17 cellular contexts compared by ENCODE assay signal in the genomic region with DNA sequence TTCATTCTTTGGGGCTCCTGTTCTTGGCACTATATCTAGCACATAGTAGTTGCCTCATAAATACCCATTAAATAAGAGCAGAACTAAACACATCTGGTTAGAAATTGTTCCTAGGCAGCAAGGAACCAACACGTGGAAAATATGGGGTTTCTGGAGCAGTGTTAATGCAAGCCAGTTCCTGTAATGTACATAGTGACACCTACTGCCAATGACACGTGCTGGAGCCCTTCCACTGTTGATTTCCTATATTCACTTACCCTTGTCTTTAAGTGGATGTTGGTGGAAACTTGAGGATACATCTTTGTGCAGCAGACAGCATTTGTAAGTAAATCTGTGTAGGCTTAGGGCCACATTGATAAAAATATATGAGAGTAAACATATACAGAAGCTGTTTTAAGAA. TPM values are rescaled to one million over a fixed set of nuclear protein-coding genes. Genes with fewer than 3 reads are reported as not detected.
A peak's percentile ranks its signal among the peaks of the same experiment; 100 is the strongest.
DNase-seq lines count a peak whose midpoint lies in the region; ATAC-seq, FAIRE-seq and TF ChIP-seq lines count a peak whose summit lies in the region.
"Had no signal": no experiment of that assay in that cellular context is flagged by ENCODE, and none has a peak within 500 bp of the region (broad histone marks: within the 10 kb centered on the region; RNA-seq: fewer than 3 reads in every experiment).

No MANE protein-coding gene starts in this region.

- no peak for ATAC-seq in activated B cell treated with CpG ODN at 0.5 μM for 24 hours (ENCODE audit: low read depth)
- no peak for ATAC-seq in HG02763 (IDR thresholded peaks at IDR 0.05; ENCODE audit: unreplicated experiment)

- CTCF ChIA-PET in activated B cell treated with CpG ODN at 0.5 μM for 24 hours (lab: Charles Lee) = interaction anchor here (0.7 to 4.2 kb wide), 3 partner anchors 76 to 621 kb away, joined by 3 to 45 read pairs (median 20); no protein-coding TSS in a partner anchor

- no peaks in the 10 kb centered on the region for H3K36me3 ChIP-seq in small intestine (ENCODE audit: control insufficient read depth in 2 of 2, insufficient read depth in 2 of 2, low read length in 2 of 2)

- H3K4me3 Mint-ChIP-seq in activated T-cell treated with anti-CD3 and anti-CD28 coated beads, Interleukin-2, amount 50 U/mL, for 24 hours = peak overlapping the region; percentile 91
- H3K4me3 Mint-ChIP-seq in activated B cell treated with CpG ODN at 0.5 μM for 24 hours = peak overlapping the region; percentile 84

- peaks cover 44% of the 10 kb centered on the region for H3K4me1 Mint-ChIP-seq in activated T-cell treated with anti-CD3 and anti-CD28 coated beads, Interleukin-2, amount 50 U/mL, for 24 hours (ENCODE audit: low read depth)
- H3K4me1 Mint-ChIP-seq in activated B cell treated with CpG ODN at 0.5 μM for 24 hours = peaks cover 51% of the 10 kb centered on the region

- FAIRE-seq in small intestine (lab: Jason Lieb, UNC) = no peak

- DNase-seq in activated T-cell treated with anti-CD3 and anti-CD28 coated beads, Interleukin-2, amount 50 U/mL, for 24 hours = no peak
- no peak for DNase-seq in activated T-cell treated with anti-CD3 and anti-CD28 coated beads, Interleukin-2, amount 50 U/mL, for 1 hour
- DNase-seq in KBM-7 = peak; percentile 19
- DNase-seq in activated B cell treated with CpG ODN at 0.5 μM for 24 hours = no peak
- peak; percentile 51 for DNase-seq in small intestine
- DNase-seq in HT-29 (ENCODE audit: low spot score) = no peak
- no peak for DNase-seq in hepatic stellate cell (ENCODE audit: low spot score)
- DNase-seq: activated CD4-positive, CD25-positive, alpha-beta regulatory T cell treated with anti-CD3 and anti-CD28 coated beads, Interleukin-2, amount 50 U/mL, for 72 hours; central memory CD4-positive, alpha-beta T cell; DMS79 treated with DMSO at 0.1 percent for 48 hours; IMR-90; NCI-H187; NCI-H82; retina; stimulated activated CD4-positive, alpha-beta T cell treated with anti-CD3 and anti-CD28 coated beads, Interleukin-2, amount 100 ng/mL, for 48 hours; stimulated activated naive CD4-positive, alpha-beta T cell treated with Interleukin-2 at 50 U/mL for 16 hours had no signal

- no peak for TF ChIP-seq CTCF in activated B cell treated with CpG ODN at 0.5 μM for 24 hours (IDR thresholded peaks at IDR 0.05)

- POLR2A ChIA-PET in activated B cell treated with CpG ODN at 0.5 μM for 24 hours (lab: Charles Lee) = interaction anchor here (0.6 to 7.7 kb wide), 7 partner anchors 11 to 204 kb away, joined by 5 to 159 read pairs (median 35); no protein-coding TSS in a partner anchor

- in situ Hi-C loops in KBM-7 (cut with MboI; ENCODE audit: low pct_unique_long_range_greater_than_20kb, low sequenced_read_pairs) = no loop called here

- H3K27me3 Mint-ChIP-seq in activated T-cell treated with anti-CD3 and anti-CD28 coated beads, Interleukin-2, amount 50 U/mL, for 24 hours = peaks cover 4% of the 10 kb centered on the region
- no peaks in the 10 kb centered on the region for H3K27me3 Mint-ChIP-seq in activated B cell treated with CpG ODN at 0.5 μM for 24 hours

- peaks cover 7 to 9% of the 10 kb centered on the region in 2 donors for H3K4me1 ChIP-seq in small intestine (ENCODE audit: control insufficient read depth in 2 of 2, insufficient read depth in 1 of 2, low read depth in 1 of 2, low read length in 1 of 2)

- peak overlapping the region; percentile 94 for H3K27ac Mint-ChIP-seq in activated T-cell treated with anti-CD3 and anti-CD28 coated beads, Interleukin-2, amount 50 U/mL, for 24 hours
- no peak overlapping the region for H3K27ac Mint-ChIP-seq in activated B cell treated with CpG ODN at 0.5 μM for 24 hours

- no peaks in the 10 kb centered on the region for H3K9me3 ChIP-seq in small intestine (ENCODE audit: control insufficient read depth, low read depth)

- no peak overlapping the region for H3K4me3 ChIP-seq in small intestine (ENCODE audit: low read depth in 1 of 2, low read length in 2 of 2)

- no peaks in the 10 kb centered on the region for H3K27me3 ChIP-seq in small intestine (ENCODE audit: control insufficient read depth in 2 of 2, insufficient read depth in 2 of 2, low read length in 2 of 2)

- no peak overlapping the region for H3K27ac ChIP-seq in small intestine (ENCODE audit: low read depth in 1 of 2, low read length in 1 of 2)

- WGBS in small intestine, 3 donors = 8 to 22% (median 8%) methylated on average over 2 of the region's 2 CpGs

- intact Hi-C loops in activated B cell treated with CpG ODN at 0.5 μM for 24 hours (cut with micrococcal nuclease) = loop anchor here (1.0 kb wide), 1 partner anchor 8 kb away; no protein-coding TSS in a partner anchor

- H3K36me3 Mint-ChIP-seq in activated T-cell treated with anti-CD3 and anti-CD28 coated beads, Interleukin-2, amount 50 U/mL, for 24 hours (ENCODE audit: low read depth) = peaks cover 33% of the 10 kb centered on the region
- H3K36me3 Mint-ChIP-seq in activated B cell treated with CpG ODN at 0.5 μM for 24 hours (ENCODE audit: low read depth) = peaks cover 29% of the 10 kb centered on the region

- H3K9me3 Mint-ChIP-seq in activated T-cell treated with anti-CD3 and anti-CD28 coated beads, Interleukin-2, amount 50 U/mL, for 24 hours = no peaks in the 10 kb centered on the region
- H3K9me3 Mint-ChIP-seq in activated B cell treated with CpG ODN at 0.5 μM for 24 hours = no peaks in the 10 kb centered on the region

RNA-seq across cellular contexts. Expression of a gene that starts 1.6 kb away (rescaled TPM):
- 234 and 248 TPM in 2 replicates for total RNA-seq in activated B cell treated with CpG ODN at 0.5 μM for 24 hours
- 10 to 100 TPM; 28.0 to 52.1 (median 40.1) TPM for polyA plus RNA-seq in small intestine
- total RNA-seq in HT-29 (2014; rRNA removed; shearing (Covaris generic)) = 0.23 TPM in 1 of 2 replicates, not detected in the other
- total RNA-seq: IMR-90 had no signal
- polyA plus RNA-seq: IMR-90 had no signal

Comparison
In these comparisons a context has a peak if more than half of its experiments do, and no peak if none do; other contexts are left out.
1. DNase-seq: peak in KBM-7 (single experiment) and small intestine (single experiment); none in activated T-cell treated with anti-CD3 and anti-CD28 coated beads, Interleukin-2, amount 50 U/mL, for 24 hours (single experiment), activated T-cell treated with anti-CD3 and anti-CD28 coated beads, Interleukin-2, amount 50 U/mL, for 1 hour (single experiment), activated B cell treated with CpG ODN at 0.5 μM for 24 hours (single experiment), HT-29 (single experiment) and hepatic stellate cell (single experiment).
2. RNA of a gene that starts 1.6 kb away (total RNA-seq): 234 to 248 TPM in activated B cell treated with CpG ODN at 0.5 μM for 24 hours; 0.23 TPM in HT-29; every median in the first group is over 100 times any median in the second.